In the genomic region with DNA sequence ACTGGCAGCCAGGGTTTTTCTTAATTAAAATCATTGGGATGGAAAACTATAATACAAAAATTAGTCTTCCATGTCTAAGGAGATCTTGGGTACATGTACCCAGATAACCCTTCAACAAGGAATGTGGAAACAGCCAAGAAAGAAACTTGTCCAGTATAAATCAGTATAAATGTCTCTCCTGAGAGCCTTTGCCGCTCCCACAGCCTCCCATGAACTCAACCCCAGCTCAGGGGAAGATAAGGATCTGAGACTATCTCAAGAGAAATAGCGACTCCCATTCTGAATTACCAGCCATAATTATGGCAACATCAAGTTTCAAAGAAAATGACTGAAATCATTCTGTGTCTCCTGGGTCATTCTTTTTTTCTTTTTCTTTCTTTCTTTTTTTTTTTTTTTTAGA, we compare ENCODE assay signal across 21 cellular contexts.
"Had no signal": no experiment of that assay in that cellular context is flagged by ENCODE, and none has a peak within 500 bp of the region (broad histone marks: within the 10 kb centered on the region; RNA-seq: fewer than 3 reads in every experiment).

No MANE protein-coding gene starts in this region.

- H3K27ac Mint-ChIP-seq: dendritic cell treated with granulocyte-macrophage colony-stimulating factor and Interleukin-4, amounts not matched to agents 40 ng/mL and 50 ng/mL, for 4 days; endodermal cell had no signal

- H3K4me3 ChIP-seq: colonic mucosa, coronary artery, dorsolateral prefrontal cortex, esophagus muscularis mucosa, gastrocnemius medialis, gastroesophageal sphincter, heart left ventricle, heart right ventricle had no signal

- H3K27me3 Mint-ChIP-seq: dendritic cell treated with granulocyte-macrophage colony-stimulating factor and Interleukin-4, amounts not matched to agents 40 ng/mL and 50 ng/mL, for 4 days; effector memory CD8-positive, alpha-beta T cell had no signal

- H3K9me3 Mint-ChIP-seq: dendritic cell treated with granulocyte-macrophage colony-stimulating factor and Interleukin-4, amounts not matched to agents 40 ng/mL and 50 ng/mL, for 4 days; effector memory CD8-positive, alpha-beta T cell; endodermal cell had no signal

- H3K9me3 ChIP-seq: colonic mucosa, esophagus muscularis mucosa, gastrocnemius medialis, gastroesophageal sphincter, heart left ventricle, heart right ventricle had no signal

- H3K27ac ChIP-seq: colonic mucosa, coronary artery, dorsolateral prefrontal cortex, epithelial cell of prostate, esophagus muscularis mucosa, foreskin keratinocyte, gastrocnemius medialis, gastroesophageal sphincter, heart left ventricle, heart right ventricle had no signal

- H3K4me3 Mint-ChIP-seq: dendritic cell treated with granulocyte-macrophage colony-stimulating factor and Interleukin-4, amounts not matched to agents 40 ng/mL and 50 ng/mL, for 4 days; effector memory CD8-positive, alpha-beta T cell; endodermal cell had no signal

- DNase-seq: colonic mucosa; cortex of kidney; dorsolateral prefrontal cortex; effector CD4-positive, alpha-beta T cell; effector CD8-positive, alpha-beta T cell; effector memory CD4-positive, alpha-beta T cell; effector memory CD8-positive, alpha-beta T cell; foreskin keratinocyte; foreskin melanocyte; gastrocnemius medialis; glutamatergic neuron; head of caudate nucleus; heart left ventricle; heart right ventricle had no signal

- ATAC-seq: effector memory CD8-positive, alpha-beta T cell; esophagus mucosa; gastrocnemius medialis; gastroesophageal sphincter; heart left ventricle; heart right ventricle had no signal

- H3K27me3 ChIP-seq: colonic mucosa, esophagus muscularis mucosa, foreskin keratinocyte, gastrocnemius medialis, gastroesophageal sphincter, heart left ventricle, heart right ventricle had no signal

- H3K4me1 ChIP-seq: colonic mucosa, esophagus muscularis mucosa, gastrocnemius medialis, gastroesophageal sphincter, heart left ventricle, heart right ventricle had no signal
